Comparison of ENCODE assay signal across 9 cellular contexts in the genomic region with DNA sequence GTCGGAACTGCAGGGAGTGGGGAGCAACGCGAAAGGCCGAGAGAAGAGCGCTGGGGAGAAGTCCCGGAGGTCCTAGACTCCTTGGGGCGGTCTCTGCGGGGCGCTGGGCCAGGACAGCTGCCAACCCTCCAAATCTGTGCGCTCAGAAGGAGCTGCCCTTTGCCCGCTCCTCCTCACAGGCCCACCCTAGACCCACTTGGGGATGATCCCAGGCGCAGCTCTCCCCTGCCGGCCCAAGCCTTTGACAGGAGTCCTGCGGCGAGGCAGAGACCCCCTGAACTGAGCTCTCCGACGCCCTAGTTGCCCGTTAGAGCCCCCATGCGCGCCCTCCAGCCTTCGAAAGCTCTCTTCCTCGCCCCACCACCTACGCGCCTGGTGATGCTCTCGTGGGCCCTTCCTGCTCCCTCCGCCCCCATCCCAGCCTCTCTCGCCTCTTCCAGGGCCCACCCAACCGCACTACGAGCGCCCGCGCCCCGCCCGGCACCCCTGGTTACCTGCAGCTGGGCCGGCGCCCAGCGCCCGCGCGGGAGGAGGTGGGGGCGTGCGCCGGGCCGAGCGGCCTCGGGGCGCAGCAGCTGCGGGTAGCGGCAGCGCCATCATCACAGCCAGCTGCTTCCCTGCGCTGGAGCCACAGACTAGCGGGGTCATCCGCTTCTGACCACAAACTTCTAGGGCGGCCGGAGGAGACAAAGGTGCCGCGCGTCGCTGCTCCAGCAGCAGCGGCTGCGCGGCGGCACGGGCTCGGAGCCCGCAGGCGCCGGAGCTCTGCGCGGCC.
A peak's percentile ranks its signal among the peaks of the same experiment; 100 is the strongest.
DNase-seq lines count a peak whose midpoint lies in the region; ATAC-seq and TF ChIP-seq lines count a peak whose summit lies in the region.
"Had no signal": no experiment of that assay in that cellular context is flagged by ENCODE, and none has a peak within 500 bp of the region (broad histone marks: within the 10 kb centered on the region; RNA-seq: fewer than 3 reads in every experiment).

No MANE protein-coding gene starts in this region.

- no peak for TF ChIP-seq CTCF in GM10266 (IDR thresholded peaks at IDR 0.05; ENCODE audit: control insufficient read depth, insufficient read depth, low read depth, missing control alignments)

- no peaks in the 10 kb centered on the region for H3K36me3 Mint-ChIP-seq in stimulated activated naive B cell treated with anti-CD40 and anti-IgM and Interleukin-4, amounts not matched to agents 10 μg/mL and 1 μg/mL and 100 μg/mL, for 72 hours

- DNase-seq in NCI-H510A treated with DMSO at 0.1 percent for 48 hours (lab: John Stamatoyannopoulos, UW) (peak; percentile 83), NCI-H510A (lab: John Stamatoyannopoulos, UW) (no peak), SK-N-DZ (ENCODE audit: low spot score) (peak; percentile 27), epidermal melanocyte (ENCODE audit: insufficient read length, low spot score) (no peak), GM10266 (ENCODE audit: extremely low spot score) (no peak)
- no peak for DNase-seq in stimulated activated naive B cell treated with anti-CD40 and anti-IgM and Interleukin-4, amounts not matched to agents 10 μg/mL and 1 μg/mL and 100 μg/mL, for 72 hours
- DNase-seq: activated CD4-positive, alpha-beta T cell treated with anti-CD3 and anti-CD28 coated beads for 1 hour had no signal

- H3K27ac ChIP-seq in iPS-18a (ENCODE audit: low read length), result no peak overlapping the region

- no peaks in the 10 kb centered on the region for H3K9me3 ChIP-seq in iPS-18a (ENCODE audit: control insufficient read depth, low read depth, low read length)

- H3K27me3 ChIP-seq in iPS-18a (ENCODE audit: control insufficient read depth, insufficient read depth, low read length), result peaks cover 97% of the 10 kb centered on the region

- H3K4me1 Mint-ChIP-seq in stimulated activated naive B cell treated with anti-CD40 and anti-IgM and Interleukin-4, amounts not matched to agents 10 μg/mL and 1 μg/mL and 100 μg/mL, for 72 hours, result peaks cover 13 to 14% of the 10 kb centered on the region in 2 donors

- no peak for ATAC-seq in stimulated activated naive B cell treated with anti-CD40 and anti-IgM and Interleukin-4, amounts not matched to agents 10 μg/mL and 1 μg/mL and 100 μg/mL, for 72 hours (replicated peaks)
- no peak for ATAC-seq in HG03378 (IDR thresholded peaks at IDR 0.05; ENCODE audit: unreplicated experiment)

- peaks cover 30 to 64% of the 10 kb centered on the region in 2 donors for H3K27me3 Mint-ChIP-seq in stimulated activated naive B cell treated with anti-CD40 and anti-IgM and Interleukin-4, amounts not matched to agents 10 μg/mL and 1 μg/mL and 100 μg/mL, for 72 hours

- H3K4me1 ChIP-seq in iPS-18a (ENCODE audit: control insufficient read depth, low read depth, low read length), result peaks cover 17% of the 10 kb centered on the region

- H3K9me3 Mint-ChIP-seq in stimulated activated naive B cell treated with anti-CD40 and anti-IgM and Interleukin-4, amounts not matched to agents 10 μg/mL and 1 μg/mL and 100 μg/mL, for 72 hours, result no peaks in the 10 kb centered on the region

- H3K9ac ChIP-seq in iPS-18a (ENCODE audit: low read length), result no peak overlapping the region

- peak overlapping the region; percentile 57 for H3K4me3 ChIP-seq in iPS-18a (ENCODE audit: low read length)

- peak overlapping the region; percentile 37 for H3K27ac Mint-ChIP-seq in stimulated activated naive B cell treated with anti-CD40 and anti-IgM and Interleukin-4, amounts not matched to agents 10 μg/mL and 1 μg/mL and 100 μg/mL, for 72 hours

- H3K36me3 ChIP-seq in iPS-18a (ENCODE audit: control insufficient read depth, low read depth, low read length), result no peaks in the 10 kb centered on the region

- H3K4me3 Mint-ChIP-seq in stimulated activated naive B cell treated with anti-CD40 and anti-IgM and Interleukin-4, amounts not matched to agents 10 μg/mL and 1 μg/mL and 100 μg/mL, for 72 hours, result peak overlapping the region; percentile 47 to 52

Comparison
In these comparisons a context has a peak if more than half of its experiments do, and no peak if none do; other contexts are left out.
1. DNase-seq: peak in NCI-H510A treated with DMSO at 0.1 percent for 48 hours (single experiment) and SK-N-DZ (single experiment); none in NCI-H510A (single experiment), stimulated activated naive B cell treated with anti-CD40 and anti-IgM and Interleukin-4, amounts not matched to agents 10 μg/mL and 1 μg/mL and 100 μg/mL, for 72 hours (single experiment), epidermal melanocyte (single experiment) and GM10266 (single experiment).